Comparison of ENCODE assay signal across 7 cellular contexts in genomic region chr6:142146828-142147662, GRCh38.
DNase-seq lines count a peak whose midpoint lies in the region; ATAC-seq and TF ChIP-seq lines count a peak whose summit lies in the region.

TSS of gene NMBR (minus strand) at chr6:142147122. CDS start at chr6:142088658, 58,464 bp downstream.
TSS of gene VTA1 (plus strand) at chr6:142147263. CDS start at chr6:142147288, 25 bp downstream.

- H3K4me3 ChIP-seq in astrocyte of the spinal cord (ENCODE audit: low read depth, low read length) (peak within 1 kb of the TSS; percentile 95), retinal pigment epithelial cell (ENCODE audit: low read length) (peak within 1 kb of the TSS; percentile 95)

- peak; percentile 100 for ATAC-seq in GM18505 (IDR thresholded peaks at IDR 0.05; ENCODE audit: unreplicated experiment)
- ATAC-seq in HG02973 (IDR thresholded peaks at IDR 0.05; ENCODE audit: unreplicated experiment): peak; percentile 99

- DNase-seq in NCI-H1930 (lab: John Stamatoyannopoulos, UW): peak; percentile 91 to 92
- peak; percentile 95 for DNase-seq in T-helper 9 cell
- DNase-seq in astrocyte of the spinal cord (ENCODE audit: low read depth, low spot score): peak; percentile 99
- peak; percentile 97 to 98 for DNase-seq in hippocampal formation (lab: John Stamatoyannopoulos, UW)
- peak; percentile 98 for DNase-seq in retinal pigment epithelial cell (ENCODE audit: low read depth)

- peak; percentile 89 for TF ChIP-seq POLR2A in GM18505 (IDR thresholded peaks at IDR 0.05; ENCODE audit: borderline replicate concordance, extremely low read depth, insufficient read depth, insufficient read length)

- peak; percentile 93 for TF ChIP-seq CTCF in astrocyte of the spinal cord (IDR thresholded peaks at IDR 0.05; ENCODE audit: low read depth, low read length)
- peak; percentile 95 for TF ChIP-seq CTCF in retinal pigment epithelial cell (conservative IDR thresholded peaks at IDR 0.05; ENCODE audit: low read depth, low read length)

- in situ Hi-C loops in astrocyte of the spinal cord (cut with HindIII; ENCODE audit: low sequenced_read_pairs): no loop called here

Comparison
In these comparisons a context has a peak if more than half of its experiments do, and no peak if none do; other contexts are left out.
1. Peak in every context shown above with its lines: DNase-seq, ATAC-seq and H3K4me3 ChIP-seq.